ENCODE assay signal across 8 cellular contexts in the genomic region with DNA sequence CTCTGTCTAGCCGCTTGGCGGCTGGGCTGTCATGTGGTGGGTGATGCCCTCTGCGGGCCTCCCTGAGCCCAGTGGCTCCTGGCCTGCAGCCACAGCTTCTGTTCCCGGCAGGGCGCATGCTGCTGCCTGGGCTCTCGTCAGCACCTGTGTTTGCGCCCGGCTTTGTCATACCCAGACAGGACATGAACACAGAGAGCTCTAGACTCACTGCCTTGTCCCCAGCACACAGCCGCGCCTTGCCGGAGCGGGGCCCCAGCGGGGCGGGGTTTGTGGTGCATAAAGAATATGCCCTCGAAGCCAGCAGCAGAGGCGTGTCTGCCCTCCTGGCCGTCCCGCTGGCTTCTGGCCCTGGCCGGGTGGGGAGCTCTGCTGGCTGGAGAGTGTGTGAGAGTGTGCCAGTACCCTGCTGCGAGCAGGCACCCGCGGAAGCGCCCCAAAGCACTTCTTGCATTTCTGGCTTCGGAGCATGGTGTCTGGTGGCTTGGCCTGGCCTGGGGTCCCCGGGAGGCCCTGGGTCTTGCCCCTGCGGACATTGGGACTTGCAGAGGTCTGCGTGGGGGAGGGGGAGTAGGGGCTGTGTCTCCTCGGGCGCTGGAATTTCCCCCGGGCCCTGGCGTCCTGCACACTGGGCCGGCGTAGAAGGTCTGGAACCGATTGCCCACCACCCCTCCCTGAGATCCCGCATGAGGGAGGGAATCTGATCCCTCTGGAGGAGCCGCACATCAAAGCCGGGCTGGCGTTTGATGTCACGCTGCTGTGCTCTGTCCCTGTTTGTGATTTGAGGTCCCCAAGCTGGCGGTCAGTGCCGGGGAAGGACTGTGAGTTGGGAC. TPM values are rescaled to one million over a fixed set of nuclear protein-coding genes. Genes with fewer than 3 reads are reported as not detected.
A peak's percentile ranks its signal among the peaks of the same experiment; 100 is the strongest.
DNase-seq lines count a peak whose midpoint lies in the region; TF ChIP-seq lines count a peak whose summit lies in the region.

No MANE protein-coding gene starts in this region.

- H3K4me3 ChIP-seq in fibroblast of pulmonary artery (replicated peaks; ENCODE audit: low read depth, low read length), result no peak overlapping the region
- H3K4me3 ChIP-seq in neuronal stem cell (ENCODE audit: low read length in 2 of 2), result peak overlapping the region in 1 of 2 donors; percentile 27

- TF ChIP-seq CTCF in RWPE1 (conservative IDR thresholded peaks at IDR 0.05; ENCODE audit: low read depth) (no peak), fibroblast of pulmonary artery (IDR thresholded peaks at IDR 0.05; ENCODE audit: low read length, missing control alignments) (no peak)

- H2BK5ac ChIP-seq in neuronal stem cell (ENCODE audit: low read length), result peak overlapping the region; percentile 90

- H3K9ac ChIP-seq in neuronal stem cell (ENCODE audit: low read depth, low read length, poor library complexity), result peak overlapping the region; percentile 85

- H3K14ac ChIP-seq in neuronal stem cell (ENCODE audit: low read length), result peak overlapping the region; percentile 84

- peak overlapping the region; percentile 100 for H3K27ac ChIP-seq in RWPE1
- H3K27ac ChIP-seq in neuronal stem cell (replicated peaks; ENCODE audit: low read length), result peak overlapping the region; percentile 78

- no CpG with 5 or more reads among the region's 41 CpGs for WGBS in neuronal stem cell (ENCODE audit: extremely low coverage in 2 of 2, insufficient read length in 2 of 2, insufficient replicate concordance in 1 of 2), 2 donors

- peak overlapping the region; percentile 92 for H2BK120ac ChIP-seq in neuronal stem cell (ENCODE audit: low read depth, low read length)

- peaks cover 3 to 8% of the 10 kb centered on the region in 2 donors for H3K9me3 ChIP-seq in neuronal stem cell (replicated peaks in 1 of 2; ENCODE audit: control insufficient read depth in 2 of 2, insufficient read depth in 1 of 2, low read depth in 1 of 2, low read length in 2 of 2)

- peaks cover 0 to 17% of the 10 kb centered on the region in 2 donors for H3K36me3 ChIP-seq in neuronal stem cell (replicated peaks in 1 of 2; ENCODE audit: control insufficient read depth in 2 of 2, insufficient read depth in 2 of 2, low read length in 2 of 2)

- H3K18ac ChIP-seq in neuronal stem cell (ENCODE audit: low read length), result peak overlapping the region; percentile 97

- CTCF ChIA-PET in RWPE1 (lab: Yijun Ruan, JAX), result interaction anchor here (0.6 to 2.0 kb wide), 7 partner anchors 11 to 669 kb away, joined by 3 to 18 read pairs (median 3); no protein-coding TSS in a partner anchor

- no peak overlapping the region for H3K4me2 ChIP-seq in neuronal stem cell (ENCODE audit: insufficient read depth, low read length, poor library complexity, severe bottlenecking)

- DNase-seq in EL (peak; percentile 61), RWPE1 (ENCODE audit: low spot score) (peak; percentile 58), fibroblast of pulmonary artery (ENCODE audit: low read depth) (peak; percentile 47), neuronal stem cell (ENCODE audit: low spot score) (peak; percentile 20), NCI-H748 (lab: John Stamatoyannopoulos, UW; ENCODE audit: unreplicated experiment) (no peak), activated gamma-delta T cell treated with Interleukin-2 at 50 U/mL for 16 hours (no peak)
- no peak for DNase-seq in stimulated activated naive CD4-positive, alpha-beta T cell treated with Interleukin-2 at 50 U/mL for 16 hours (lab: John Stamatoyannopoulos, UW)
- no peak for DNase-seq in NK-92 treated with Interleukin-12 subunit alpha and Interleukin-12 subunit beta, amount 100 ng/mL, for 24 hours (lab: John Stamatoyannopoulos, UW)

- peak overlapping the region; percentile 79 for H2BK15ac ChIP-seq in neuronal stem cell (ENCODE audit: low read length)

- H2AFZ ChIP-seq in neuronal stem cell (ENCODE audit: low read length), result peak overlapping the region; percentile 90

- H3K4me1 ChIP-seq in neuronal stem cell (ENCODE audit: control insufficient read depth in 2 of 2, insufficient read depth in 1 of 2, low read depth in 1 of 2, low read length in 2 of 2), result peaks cover 25 to 29% of the 10 kb centered on the region in 2 donors

- peak overlapping the region; percentile 95 for H2BK12ac ChIP-seq in neuronal stem cell (ENCODE audit: low read length)

- H4K91ac ChIP-seq in neuronal stem cell (ENCODE audit: low read depth, low read length, poor library complexity), result peak overlapping the region; percentile 92

- H3K23ac ChIP-seq in neuronal stem cell (ENCODE audit: low read depth, low read length, poor library complexity), result peak overlapping the region; percentile 75

- peaks cover 15% of the 10 kb centered on the region for H3K79me1 ChIP-seq in neuronal stem cell (ENCODE audit: low read depth, low read length)

- no peak overlapping the region for H4K8ac ChIP-seq in neuronal stem cell (ENCODE audit: low read depth, low read length)

- H3K4ac ChIP-seq in neuronal stem cell (ENCODE audit: low read length), result peak overlapping the region; percentile 78

- H2AK5ac ChIP-seq in neuronal stem cell (ENCODE audit: low read depth, low read length), result peak overlapping the region; percentile 97

- no peaks in the 10 kb centered on the region for H3K27me3 ChIP-seq in neuronal stem cell (ENCODE audit: control insufficient read depth in 3 of 3, insufficient read depth in 3 of 3, low read depth in 1 of 3, low read length in 3 of 3)

- POLR2A ChIA-PET in RWPE1 (lab: Yijun Ruan, JAX; ENCODE audit: low non-redundant PET), result interaction anchor here (1.0 to 1.1 kb wide), 2 partner anchors 12 to 15 kb away, joined by 4 to 5 read pairs; a partner anchor contains a TSS

RNA-seq across cellular contexts. Expression of a gene that starts 14.5 kb away (rescaled TPM):
- polyA plus RNA-seq in neuronal stem cell (2013, experiment 1 of 2), result 21.8 TPM
- polyA plus RNA-seq in neuronal stem cell (2013, experiment 2 of 2), result 24.2 TPM

RNA-seq across cellular contexts. Expression of a gene that starts 30.8 kb away (rescaled TPM):
- 45.1 TPM for polyA plus RNA-seq in neuronal stem cell (2013, experiment 1 of 2)
- polyA plus RNA-seq in neuronal stem cell (2013, experiment 2 of 2), result 45.1 TPM

RNA-seq across cellular contexts. Expression of a gene that starts 30.9 kb away (rescaled TPM):
- 0.33 TPM for polyA plus RNA-seq in neuronal stem cell (2013, experiment 1 of 2)
- 0.30 TPM for polyA plus RNA-seq in neuronal stem cell (2013, experiment 2 of 2)

RNA-seq across cellular contexts. Expression of a gene that starts 31.2 kb away (rescaled TPM):
- polyA plus RNA-seq in neuronal stem cell (2013, experiment 1 of 2), result 13.2 TPM
- polyA plus RNA-seq in neuronal stem cell (2013, experiment 2 of 2), result 12.5 TPM

RNA-seq across cellular contexts. Expression of a gene that starts 39.6 kb away (rescaled TPM):
- 61.3 TPM for polyA plus RNA-seq in neuronal stem cell (2013, experiment 1 of 2)
- polyA plus RNA-seq in neuronal stem cell (2013, experiment 2 of 2), result 55.7 TPM

Comparison
In these comparisons a context has a peak if more than half of its experiments do, and no peak if none do; other contexts are left out.
1. DNase-seq: peak in EL (single experiment), RWPE1 (single experiment), fibroblast of pulmonary artery (single experiment) and neuronal stem cell (single experiment); none in NCI-H748 (single experiment), stimulated activated naive CD4-positive, alpha-beta T cell treated with Interleukin-2 at 50 U/mL for 16 hours (single experiment), activated gamma-delta T cell treated with Interleukin-2 at 50 U/mL for 16 hours (single experiment) and NK-92 treated with Interleukin-12 subunit alpha and Interleukin-12 subunit beta, amount 100 ng/mL, for 24 hours (single experiment).